Comparison of ENCODE assay signal across 13 cellular contexts in genomic region chr10:91621483-91622113, GRCh38. TPM values are rescaled to one million over a fixed set of nuclear protein-coding genes. Genes with fewer than 3 reads are reported as not detected.
"Had no signal": no experiment of that assay in that cellular context is flagged by ENCODE, and none has a peak within 500 bp of the region (broad histone marks: within the 10 kb centered on the region; RNA-seq: fewer than 3 reads in every experiment).

No MANE protein-coding gene starts in this region.

- H3K9me3 ChIP-seq: thoracic aorta had no signal

- H3K4me3 ChIP-seq: hepatocyte, thoracic aorta had no signal

- H3K27ac ChIP-seq: epithelial cell of prostate, hepatocyte, thoracic aorta had no signal

- H3K27me3 ChIP-seq: hepatocyte had no signal

- DNase-seq: activated B cell treated with CpG ODN at 0.5 μM for 24 hours; activated CD4-positive, alpha-beta T cell treated with anti-CD3 and anti-CD28 coated beads, Interleukin-2, amount 10 ng/mL, durations not matched to agents 7 days and 5 days; activated gamma-delta T cell treated with Interleukin-2 at 50 U/mL for 16 hours; amygdala; cerebellar nuclear complex; nephron progenitor cell; occipital lobe; stimulated activated CD4-positive, alpha-beta T cell treated with anti-CD3 and anti-CD28 coated beads, Interleukin-12 subunit alpha, Interleukin-12 subunit beta, amount 100 ng/mL, for 4 hours; stimulated activated CD4-positive, alpha-beta T cell treated with anti-CD3 and anti-CD28 coated beads, Interleukin-2, amount 100 ng/mL, for 24 hours; T-helper 2 cell had no signal

RNA-seq across cellular contexts. Expression of gene PPP1R3C, which starts 11.3 kb away (rescaled TPM):
- total RNA-seq: activated B cell treated with CpG ODN at 0.5 μM for 24 hours; activated CD4-positive, alpha-beta T cell treated with anti-CD3 and anti-CD28 coated beads, Interleukin-2, amount 10 ng/mL, durations not matched to agents 7 days and 5 days had no signal
